ENCODE assay signal across 20 cellular contexts in the genomic region with DNA sequence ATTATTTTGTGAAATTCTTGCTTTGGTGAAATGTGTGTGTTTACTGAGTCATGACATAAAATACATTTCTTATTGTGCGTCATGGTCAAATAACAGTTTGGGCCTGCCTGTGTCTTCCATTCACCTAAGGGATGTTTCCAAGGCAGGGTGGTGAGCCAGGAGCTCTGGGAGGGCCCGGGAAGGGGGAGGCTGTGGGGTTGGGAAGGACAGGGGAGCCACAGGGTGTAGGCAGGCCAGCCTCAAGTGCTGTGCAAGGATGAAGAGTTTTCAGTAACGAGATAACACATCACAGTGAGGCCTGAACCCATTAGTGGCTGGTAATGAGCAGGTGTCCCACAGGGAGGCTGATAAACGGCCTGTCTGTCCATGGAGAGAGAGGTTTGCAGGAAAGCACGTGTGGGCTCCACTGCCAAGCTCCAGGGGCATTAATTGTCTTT. TPM values are rescaled to one million over a fixed set of nuclear protein-coding genes. Genes with fewer than 3 reads are reported as not detected.
DNase-seq lines count a peak whose midpoint lies in the region; ATAC-seq and TF ChIP-seq lines count a peak whose summit lies in the region.
"Had no signal": no experiment of that assay in that cellular context is flagged by ENCODE, and none has a peak within 500 bp of the region (broad histone marks: within the 10 kb centered on the region; RNA-seq: fewer than 3 reads in every experiment).

No MANE protein-coding gene starts in this region.

- CTCF ChIA-PET in activated B cell treated with CpG ODN at 0.5 μM for 24 hours (lab: Charles Lee), result no interaction called here

- H3K4me3 Mint-ChIP-seq in activated B cell treated with CpG ODN at 0.5 μM for 24 hours (no peak overlapping the region), glutamatergic neuron (ENCODE audit: unreplicated experiment) (peak overlapping the region; percentile 7)
- H3K4me3 Mint-ChIP-seq: neural crest cell had no signal

- TF ChIP-seq CTCF in activated B cell treated with CpG ODN at 0.5 μM for 24 hours (IDR thresholded peaks at IDR 0.05) (no peak), glutamatergic neuron (IDR thresholded peaks at IDR 0.05; ENCODE audit: partially characterized antibody, unreplicated experiment) (no peak)

- peaks cover 59% of the 10 kb centered on the region for H3K4me1 Mint-ChIP-seq in activated B cell treated with CpG ODN at 0.5 μM for 24 hours
- peaks cover 59% of the 10 kb centered on the region for H3K4me1 Mint-ChIP-seq in glutamatergic neuron (ENCODE audit: low read depth, unreplicated experiment)

- H3K36me3 Mint-ChIP-seq in activated B cell treated with CpG ODN at 0.5 μM for 24 hours (ENCODE audit: low read depth), result no peaks in the 10 kb centered on the region
- H3K36me3 Mint-ChIP-seq in glutamatergic neuron (ENCODE audit: unreplicated experiment), result peaks cover 11% of the 10 kb centered on the region

- intact Hi-C loops in activated B cell treated with CpG ODN at 0.5 μM for 24 hours (cut with micrococcal nuclease), result loop anchor here (10.0 kb wide), 1 partner anchor 98 kb away; no protein-coding TSS in a partner anchor

- H3K27me3 Mint-ChIP-seq in activated B cell treated with CpG ODN at 0.5 μM for 24 hours, result no peaks in the 10 kb centered on the region
- H3K27me3 Mint-ChIP-seq in glutamatergic neuron (ENCODE audit: unreplicated experiment), result peaks cover 3% of the 10 kb centered on the region

- DNase-seq in A172 (ENCODE audit: low spot score) (peak; percentile 80), ELR (ENCODE audit: low read depth) (peak; percentile 64), activated B cell treated with CpG ODN at 0.5 μM for 24 hours (no peak), glutamatergic neuron (no peak), SKM-1 treated with dmso at 0.1 percent for 144 hours (lab: John Stamatoyannopoulos, UW; ENCODE audit: unreplicated experiment) (no peak), substantia nigra (lab: John Stamatoyannopoulos, UW) (no peak)
- DNase-seq: activated CD4-positive, alpha-beta T cell treated with anti-CD3 and anti-CD28 coated beads for 48 hours; COR-L47; left colon; midbrain; NCI-H2029 treated with DMSO at 0.1 percent for 48 hours; NCI-H748 treated with DMSO at 0.1 percent for 48 hours; small intestine; stimulated activated CD4-positive, alpha-beta T cell treated with anti-CD3 and anti-CD28 coated beads, Interleukin-4, amount 100 ng/mL, for 24 hours had no signal

- ATAC-seq in activated B cell treated with CpG ODN at 0.5 μM for 24 hours (ENCODE audit: low read depth), result no peak
- no peak for ATAC-seq in HG03571 (IDR thresholded peaks at IDR 0.05; ENCODE audit: unreplicated experiment)
- ATAC-seq in GM18873 (IDR thresholded peaks at IDR 0.05; ENCODE audit: low FRiP score, unreplicated experiment), result no peak
- ATAC-seq: esophagus mucosa, left colon had no signal

- no peak overlapping the region for H3K27ac ChIP-seq in substantia nigra (ENCODE audit: low read depth, low read length, poor library complexity, severe bottlenecking)
- H3K27ac ChIP-seq: KMS-11, suprapubic skin had no signal

- peak overlapping the region; percentile 11 for H3K27ac Mint-ChIP-seq in activated B cell treated with CpG ODN at 0.5 μM for 24 hours
- H3K27ac Mint-ChIP-seq in glutamatergic neuron (ENCODE audit: unreplicated experiment), result peak overlapping the region; percentile 23

- POLR2A ChIA-PET in activated B cell treated with CpG ODN at 0.5 μM for 24 hours (lab: Charles Lee), result no interaction called here

- H3K9me3 Mint-ChIP-seq in activated B cell treated with CpG ODN at 0.5 μM for 24 hours, result no peaks in the 10 kb centered on the region
- H3K9me3 Mint-ChIP-seq in glutamatergic neuron (ENCODE audit: unreplicated experiment), result peaks cover 12% of the 10 kb centered on the region
- H3K9me3 Mint-ChIP-seq: neural crest cell had no signal

RNA-seq across cellular contexts. Expression of a gene that starts 35.6 kb away (rescaled TPM):
- 234 and 245 TPM in 2 replicates for total RNA-seq in A172 (2014; rRNA removed; shearing (Covaris generic))
- 86.1 and 86.9 TPM in 2 replicates for total RNA-seq in activated B cell treated with CpG ODN at 0.5 μM for 24 hours
- total RNA-seq in glutamatergic neuron (ENCODE audit: unreplicated experiment), result 109 TPM

Comparison
In these comparisons a context has a peak if more than half of its experiments do, and no peak if none do; other contexts are left out.
1. DNase-seq: peak in A172 (single experiment) and ELR (single experiment); none in activated B cell treated with CpG ODN at 0.5 μM for 24 hours (single experiment), glutamatergic neuron (single experiment), SKM-1 treated with dmso at 0.1 percent for 144 hours (single experiment) and substantia nigra (0 of 49).